In genomic region chr1:36381405-36381804, GRCh38 we compare ENCODE assay signal across 20 cellular contexts. TPM values are rescaled to one million over a fixed set of nuclear protein-coding genes. Genes with fewer than 3 reads are reported as not detected.
DNase-seq lines count a peak whose midpoint lies in the region; ATAC-seq, FAIRE-seq and TF ChIP-seq lines count a peak whose summit lies in the region.
"Had no signal": no experiment of that assay in that cellular context is flagged by ENCODE, and none has a peak within 500 bp of the region (broad histone marks: within the 10 kb centered on the region; RNA-seq: fewer than 3 reads in every experiment).

No MANE protein-coding gene starts in this region.

- intact Hi-C loops in right cardiac atrium (cut with DNase I) (loop anchor here in 1 of 4 donors (10.0 kb wide), 1 partner anchor 227 kb away; the partner anchor contains the start of gene MAP7D1), left cardiac atrium (cut with DNase I) (no loop called here), natural killer cell (cut with micrococcal nuclease) (no loop called here), upper lobe of right lung (cut with DNase I) (no loop called here)

- DNase-seq in right cardiac atrium (no peak), left cardiac atrium (no peak), astrocyte (ENCODE audit: low read depth) (no peak), natural killer cell (no peak), upper lobe of right lung (no peak), NCI-H1436 treated with DMSO at 0.1 percent for 48 hours (lab: John Stamatoyannopoulos, UW) (no peak), SW 1271 (lab: John Stamatoyannopoulos, UW) (no peak)
- DNase-seq in NK-92 treated with Interleukin-12 subunit alpha and Interleukin-12 subunit beta, amount 100 ng/mL, for 24 hours (lab: John Stamatoyannopoulos, UW) = no peak
- DNase-seq: activated CD4-positive, alpha-beta T cell treated with anti-CD3 and anti-CD28 coated beads for 1 hour; amniotic stem cell; cerebellar nuclear complex; GDM1; left lung; NCI-H2029; NCI-H524 treated with DMSO at 0.1 percent for 48 hours; SHP77 treated with DMSO at 0.1 percent for 48 hours; stomach; T-helper 2 cell had no signal

- H3K9me3 Mint-ChIP-seq in astrocyte (ENCODE audit: unreplicated experiment) = no peaks in the 10 kb centered on the region
- no peaks in the 10 kb centered on the region for H3K9me3 Mint-ChIP-seq in natural killer cell

- no peak overlapping the region for H3K4me2 ChIP-seq in astrocyte (ENCODE audit: low read length)

- no peak for ATAC-seq in right cardiac atrium
- ATAC-seq in left cardiac atrium = no peak
- no peak for ATAC-seq in natural killer cell
- ATAC-seq in upper lobe of right lung = no peak
- ATAC-seq: left lung had no signal

- TF ChIP-seq CTCF in astrocyte (IDR thresholded peaks at IDR 0.05; ENCODE audit: insufficient read depth, low read depth, low read length) (no peak), natural killer cell (IDR thresholded peaks at IDR 0.05) (no peak), upper lobe of right lung (IDR thresholded peaks at IDR 0.05) (no peak)

- H3K36me3 Mint-ChIP-seq in astrocyte (ENCODE audit: low read depth, unreplicated experiment) (peaks cover 11% of the 10 kb centered on the region), natural killer cell (no peaks in the 10 kb centered on the region)

- H3K9ac ChIP-seq in astrocyte (ENCODE audit: low read length) = no peak overlapping the region

- peaks cover 19% of the 10 kb centered on the region for H3K4me1 Mint-ChIP-seq in astrocyte (ENCODE audit: low read depth, unreplicated experiment)
- peaks cover 68 to 77% of the 10 kb centered on the region in 2 donors for H3K4me1 Mint-ChIP-seq in natural killer cell

- no peaks in the 10 kb centered on the region for H3K27me3 ChIP-seq in right cardiac atrium (ENCODE audit: control insufficient read depth, insufficient read depth)
- H3K27me3 ChIP-seq in astrocyte (ENCODE audit: insufficient read depth, low read length) = no peaks in the 10 kb centered on the region
- H3K27me3 ChIP-seq in upper lobe of right lung = no peaks in the 10 kb centered on the region
- H3K27me3 ChIP-seq: left lung, stomach had no signal

- H3K4me3 Mint-ChIP-seq in astrocyte (ENCODE audit: unreplicated experiment) = peak overlapping the region; percentile 37
- H3K4me3 Mint-ChIP-seq in natural killer cell = no peak overlapping the region

- no peak overlapping the region for H2AFZ ChIP-seq in astrocyte (ENCODE audit: low read depth, low read length)

- peak overlapping the region; percentile 60 for H3K27ac Mint-ChIP-seq in astrocyte (ENCODE audit: unreplicated experiment)
- H3K27ac Mint-ChIP-seq in natural killer cell = peak overlapping the region; percentile 78 to 99

- FAIRE-seq in astrocyte (lab: Jason Lieb, UNC) = no peak
- FAIRE-seq: D721Med, GM12892 had no signal

- WGBS in right cardiac atrium = 90% methylated on average over 5 of the region's 5 CpGs

- H3K4me1 ChIP-seq in right cardiac atrium (ENCODE audit: control insufficient read depth, insufficient read depth, low read length) (peaks cover 19% of the 10 kb centered on the region), astrocyte (ENCODE audit: insufficient read depth, low read length) (peaks cover 11% of the 10 kb centered on the region), upper lobe of right lung (peaks cover 54% of the 10 kb centered on the region)

- H3K27ac ChIP-seq in right cardiac atrium (ENCODE audit: low read length) (peak overlapping the region; percentile 1), astrocyte (ENCODE audit: low read depth, low read length) (no peak overlapping the region), upper lobe of right lung (peak overlapping the region; percentile 80)

- H3K79me2 ChIP-seq in astrocyte (ENCODE audit: insufficient read depth, low read length) = peaks cover 90% of the 10 kb centered on the region

- H4K20me1 ChIP-seq in astrocyte (ENCODE audit: insufficient read depth, low read length) = peaks cover 79% of the 10 kb centered on the region

- H3K27me3 Mint-ChIP-seq in astrocyte (ENCODE audit: low read depth, unreplicated experiment) (no peaks in the 10 kb centered on the region), natural killer cell (ENCODE audit: low read depth in 2 of 2) (no peaks in the 10 kb centered on the region)

- H3K9me3 ChIP-seq in right cardiac atrium (ENCODE audit: control insufficient read depth, low read length) (no peaks in the 10 kb centered on the region), astrocyte (ENCODE audit: insufficient read depth, low read depth, low read length) (no peaks in the 10 kb centered on the region), upper lobe of right lung (no peaks in the 10 kb centered on the region)
- H3K9me3 ChIP-seq: left lung, stomach had no signal

- H3K36me3 ChIP-seq in astrocyte (ENCODE audit: insufficient read depth, low read length) (no peaks in the 10 kb centered on the region), upper lobe of right lung (no peaks in the 10 kb centered on the region)

- H3K4me3 ChIP-seq in right cardiac atrium (ENCODE audit: low read length) (no peak overlapping the region), astrocyte (ENCODE audit: insufficient read depth, low read depth, low read length) (no peak overlapping the region), upper lobe of right lung (no peak overlapping the region)
- H3K4me3 ChIP-seq: left lung, stomach had no signal

RNA-seq across cellular contexts. Expression of gene STK40, which starts 4.3 kb away (rescaled TPM):
- 10 to 100 TPM; 66.7 to 85.0 (median 73.7) TPM for total RNA-seq in right cardiac atrium
- 54.8 TPM for polyA plus RNA-seq in right cardiac atrium
- total RNA-seq in left cardiac atrium = 10 to 100 TPM; 69.2 to 77.8 TPM
- total RNA-seq in astrocyte = 69.6 and 71.1 TPM in 2 replicates
- 10 to 100 TPM; 55.9 to 65.3 (median 59.8) TPM for total RNA-seq in natural killer cell
- 78.9 TPM for total RNA-seq in upper lobe of right lung

RNA-seq across cellular contexts. Expression of gene LSM10, which starts 16.3 kb away (rescaled TPM):
- 10 to 100 TPM; 70.9 to 76.4 (median 73.5) TPM for total RNA-seq in right cardiac atrium
- polyA plus RNA-seq in right cardiac atrium = 121 TPM
- 10 to 100 TPM; 59.2 to 63.9 TPM for total RNA-seq in left cardiac atrium
- 48.9 and 53.5 TPM in 2 replicates for total RNA-seq in astrocyte
- 10 to 100 TPM; 25.2 to 30.4 (median 26.6) TPM for total RNA-seq in natural killer cell
- 39.4 TPM for total RNA-seq in upper lobe of right lung

RNA-seq across cellular contexts. Expression of gene EVA1B, which starts 58.0 kb away (rescaled TPM):
- total RNA-seq in right cardiac atrium (10 to 100 TPM; 11.5 to 14.0 (median 13.1) TPM), left cardiac atrium (10 to 100 TPM; 15.6 to 16.7 TPM), astrocyte (57.3 and 63.0 TPM in 2 replicates), natural killer cell (1 to 10 TPM; 4.0 to 8.0 (median 4.9) TPM), upper lobe of right lung (27.2 TPM)
- 17.4 TPM for polyA plus RNA-seq in right cardiac atrium
